15 cellular contexts compared by ENCODE assay signal in the genomic region with DNA sequence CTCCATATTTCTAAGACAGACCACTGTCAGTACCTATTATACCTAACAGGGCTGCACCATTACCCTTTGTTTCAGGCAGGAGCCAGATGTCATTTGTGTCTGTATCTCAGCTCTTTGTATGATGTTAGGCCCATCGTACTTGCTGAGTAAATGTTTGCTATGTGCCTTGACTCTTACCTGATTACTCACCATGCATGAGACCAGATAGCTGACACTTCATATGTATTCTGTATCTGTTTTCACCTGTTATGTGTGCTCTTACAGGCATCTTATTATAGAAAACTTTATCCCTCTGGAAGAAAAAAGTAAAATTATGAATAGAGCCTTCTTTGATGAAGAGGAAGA. TPM values are rescaled to one million over a fixed set of nuclear protein-coding genes. Genes with fewer than 3 reads are reported as not detected.
DNase-seq lines count a peak whose midpoint lies in the region; ATAC-seq, FAIRE-seq and TF ChIP-seq lines count a peak whose summit lies in the region.
"Had no signal": no experiment of that assay in that cellular context is flagged by ENCODE, and none has a peak within 500 bp of the region (broad histone marks: within the 10 kb centered on the region; RNA-seq: fewer than 3 reads in every experiment).

No MANE protein-coding gene starts in this region.

- no peak for FAIRE-seq in K562 (lab: Jason Lieb, UNC)

- no peaks in the 10 kb centered on the region for H3K9me1 ChIP-seq in K562 (ENCODE audit: control insufficient read depth, insufficient read depth, low read length)

- TF ChIP-seq CTCF in K562 (IDR thresholded peaks at IDR 0.05 in 2 of 3, conservative IDR thresholded peaks at IDR 0.05 in 1 of 3; ENCODE audit: insufficient read depth in 2 of 3, low read depth in 1 of 3, low read length in 3 of 3) (no peak), mucosa of descending colon (IDR thresholded peaks at IDR 0.05) (no peak), adrenal gland (IDR thresholded peaks at IDR 0.05) (no peak)

- POLR2A ChIA-PET in K562 (lab: Yijun Ruan, JAX): interaction anchor here (0.7 to 0.8 kb wide), 2 partner anchors 22 to 495 kb away, joined by 4 to 5 read pairs; no protein-coding TSS in a partner anchor

- H3K4me2 ChIP-seq in K562 (ENCODE audit: insufficient read depth, low read length): no peak overlapping the region

- H3K27ac ChIP-seq in K562 (ENCODE audit: extremely low read depth, low read depth, low read length): peak overlapping the region; percentile 55
- no peak overlapping the region for H3K27ac ChIP-seq in adrenal gland
- H3K27ac ChIP-seq: gastrocnemius medialis, lower lobe of right lung, tibial artery had no signal

- peak; percentile 70 for ATAC-seq in K562
- peak; percentile 72 for ATAC-seq in mucosa of descending colon
- no peak for ATAC-seq in GM21717 (IDR thresholded peaks at IDR 0.05; ENCODE audit: unreplicated experiment)

- H3K27me3 ChIP-seq in K562 (ENCODE audit: control insufficient read depth in 2 of 2, insufficient read depth in 2 of 2, low read length in 2 of 2): no peaks in the 10 kb centered on the region
- no peaks in the 10 kb centered on the region for H3K27me3 ChIP-seq in adrenal gland
- H3K27me3 ChIP-seq: gastrocnemius medialis, right atrium auricular region, tibial artery had no signal

- no peak for TF ChIP-seq POLR2A in K562 (conservative IDR thresholded peaks at IDR 0.05)
- no peak for TF ChIP-seq POLR2A in adrenal gland (IDR thresholded peaks at IDR 0.05)

- H4K20me1 ChIP-seq in K562 (replicated peaks; ENCODE audit: control insufficient read depth, insufficient read depth, low read length): no peaks in the 10 kb centered on the region

- no peaks in the 10 kb centered on the region for H3K79me2 ChIP-seq in K562 (ENCODE audit: control insufficient read depth, insufficient read depth, low read length)

- in situ Hi-C loops in K562 (cut with MboI): no loop called here

- no peak for TF ChIP-seq RAD21 in K562 (CRISPR knock-in tag; conservative IDR thresholded peaks at IDR 0.05 in 1 of 2, IDR thresholded peaks at IDR 0.05 in 1 of 2)

- DNase-seq in DMS153 treated with DMSO at 0.1 percent for 48 hours (lab: John Stamatoyannopoulos, UW; ENCODE audit: unreplicated experiment) (peak; percentile 78), NCI-H146 treated with DMSO at 0.1 percent for 48 hours (lab: John Stamatoyannopoulos, UW; ENCODE audit: unreplicated experiment) (peak; percentile 99), K562 (ENCODE audit: extremely low read depth in 1 of 4, low spot score in 3 of 4) (peak in 1 of 4 experiments; percentile 20), mucosa of descending colon (no peak), adrenal gland (no peak), mesenteric fat pad (ENCODE audit: low spot score) (no peak), SK-N-DZ (ENCODE audit: low spot score) (no peak)
- DNase-seq: activated T-cell treated with anti-CD3 and anti-CD28 coated beads for 4 hours, DND-41, gastrocnemius medialis, lower lobe of right lung, NCI-H526, tibial artery had no signal

- H3K4me1 ChIP-seq in K562 (replicated peaks in 1 of 2; ENCODE audit: control insufficient read depth in 2 of 2, insufficient read depth in 2 of 2, low read length in 2 of 2) (peaks cover 11 to 21% of the 10 kb centered on the region in 2 experiments), mucosa of descending colon (ENCODE audit: low read depth) (no peaks in the 10 kb centered on the region), adrenal gland (replicated peaks in 1 of 2) (no peaks in the 10 kb centered on the region)
- H3K4me1 ChIP-seq: gastrocnemius medialis, tibial artery had no signal

- H3K9me3 ChIP-seq in K562 (replicated peaks; ENCODE audit: control insufficient read depth, insufficient read depth, low read depth, low read length): no peaks in the 10 kb centered on the region
- H3K9me3 ChIP-seq in mucosa of descending colon: no peaks in the 10 kb centered on the region
- no peaks in the 10 kb centered on the region for H3K9me3 ChIP-seq in adrenal gland (replicated peaks in 1 of 3)
- H3K9me3 ChIP-seq: gastrocnemius medialis, lower lobe of right lung, right atrium auricular region, tibial artery had no signal

- BruUV-seq in K562 (replicated peaks; lab: Mats Ljungman, UMichigan): no TSS peak

- CTCF ChIA-PET in K562 (lab: Yijun Ruan, JAX; ENCODE audit: low intra/inter-chr PET ratio): no interaction called here

- TF ChIP-seq EP300 in K562 (IDR thresholded peaks at IDR 0.05; ENCODE audit: low read length): no peak

- H3K36me3 ChIP-seq in K562 (ENCODE audit: control insufficient read depth, insufficient read depth, low read length) (peaks cover 14% of the 10 kb centered on the region; the same call in 2 of the 3 replicates), mucosa of descending colon (ENCODE audit: low read depth) (no peaks in the 10 kb centered on the region), adrenal gland (replicated peaks in 1 of 2) (peaks cover 0 to 17% of the 10 kb centered on the region in 2 donors)

- H3K9ac ChIP-seq in K562 (ENCODE audit: insufficient read depth in 1 of 2, low read depth in 2 of 2, low read length in 2 of 2): no peak overlapping the region

- H3K4me3 ChIP-seq in K562 (no peak overlapping the region), mucosa of descending colon (no peak overlapping the region), adrenal gland (no peak overlapping the region)
- H3K4me3 ChIP-seq: gastrocnemius medialis, lower lobe of right lung, right atrium auricular region, tibial artery had no signal

- intact Hi-C loops in K562 (cut with micrococcal nuclease) (no loop called here), mucosa of descending colon (cut with DNase I, micrococcal nuclease) (no loop called here), adrenal gland (cut with DNase I) (no loop called here)

- 0% methylated on average over 1 of the region's 1 CpG for WGBS in K562 (ENCODE audit: insufficient coverage, low coverage, missing lambda C conversion rate)
- WGBS in adrenal gland, 4 donors: 67 to 71% (median 69%) methylated on average over 1 of the region's 1 CpG

- no peak overlapping the region for H2AFZ ChIP-seq in K562 (ENCODE audit: low read depth, low read length)

RNA-seq across cellular contexts. Expression of gene ASXL1, which starts 31.7 kb away (rescaled TPM):
- 293 and 377 TPM in 2 replicates for total RNA-seq in K562 (2011; cell fraction: chromatin; rRNA removed; ENCODE audit: low replicate concordance)
- 176 and 183 TPM in 2 replicates for total RNA-seq in K562 (2011; cell fraction: nucleolus; rRNA removed)
- 261 and 321 TPM in 2 replicates for total RNA-seq in K562 (2011; cell fraction: nucleoplasm; rRNA removed)
- 20.5 and 25.7 TPM in 2 replicates for total RNA-seq in K562 (2014; rRNA removed)
- 32.3 and 36.0 TPM in 2 replicates for total RNA-seq in K562 (2014; rRNA removed; fragmentation: Illumina TruSeq; extraction: Trizol)
- 25.7 and 27.7 TPM in 2 replicates for total RNA-seq in K562 (2015; rRNA removed; fragmentation: Illumina TruSeq; extraction: Trizol)
- total RNA-seq in K562 (2021): 63.5 and 65.3 TPM in 2 replicates
- 48.7 and 56.4 TPM in 2 replicates for polyA plus RNA-seq in K562 (2011; rRNA removed)
- 23.8 and 39.3 TPM in 2 replicates for polyA plus RNA-seq in K562 (2011; cell fraction: cytosol; rRNA removed)
- polyA plus RNA-seq in K562 (2011; cell fraction: nucleus; rRNA removed): 222 and 235 TPM in 2 replicates
- polyA plus RNA-seq in K562 (2012): 39.0 and 51.7 TPM in 2 replicates
- polyA plus RNA-seq in K562 (2014; fragmentation: Illumina TruSeq; extraction: Trizol): 45.1 and 48.7 TPM in 2 replicates
- polyA plus RNA-seq in K562 (2014; fragmentation: Nextera tagmentation; extraction: Ambion mirVana): 1 to 10 TPM; 6.5 to 8.4 TPM
- polyA plus RNA-seq in K562 (2014; rRNA removed): 38.6 and 44.3 TPM in 2 replicates
- 65.7 and 67.5 TPM in 2 replicates for polyA minus RNA-seq in K562 (2011; rRNA and poly(A)+ RNA removed)
- 23.8 and 28.4 TPM in 2 replicates for polyA minus RNA-seq in K562 (2011; cell fraction: cytosol; rRNA and poly(A)+ RNA removed)
- 55.1 and 86.6 TPM in 2 replicates for polyA minus RNA-seq in K562 (2011; cell fraction: nucleus; rRNA and poly(A)+ RNA removed)
- 10 to 100 TPM; 47.4 to 78.9 (median 52.3) TPM for total RNA-seq in mucosa of descending colon
- 10 to 100 TPM; 26.4 to 75.1 (median 51.8) TPM for total RNA-seq in adrenal gland
- 10 to 100 TPM; 19.9 to 59.3 (median 43.6) TPM for polyA plus RNA-seq in adrenal gland
- 75.3 TPM for total RNA-seq in mesenteric fat pad
- 46.2 and 80.1 TPM in 2 replicates for polyA plus RNA-seq in SK-N-DZ (2014; cell fraction: cytosol; rRNA removed)
- polyA plus RNA-seq in SK-N-DZ (2014; cell fraction: nucleus; rRNA removed): 215 and 320 TPM in 2 replicates

RNA-seq across cellular contexts. Expression of gene KIF3B, which starts 49.0 kb away (rescaled TPM):
- 9.0 and 15.2 TPM in 2 replicates for total RNA-seq in K562 (2011; cell fraction: chromatin; rRNA removed; ENCODE audit: low replicate concordance)
- total RNA-seq in K562 (2011; cell fraction: nucleolus; rRNA removed): 5.3 and 5.7 TPM in 2 replicates
- 7.2 and 7.9 TPM in 2 replicates for total RNA-seq in K562 (2011; cell fraction: nucleoplasm; rRNA removed)
- total RNA-seq in K562 (2014; rRNA removed) (6.3 and 7.8 TPM in 2 replicates), K562 (2014; rRNA removed; fragmentation: Illumina TruSeq; extraction: Trizol) (9.6 and 11.5 TPM in 2 replicates), K562 (2015; rRNA removed; fragmentation: Illumina TruSeq; extraction: Trizol) (8.4 and 8.6 TPM in 2 replicates), K562 (2021) (9.1 and 9.8 TPM in 2 replicates), mucosa of descending colon (10 to 100 TPM; 39.3 to 54.6 (median 52.0) TPM), adrenal gland (10 to 100 TPM; 23.1 to 49.4 (median 29.7) TPM), mesenteric fat pad (28.1 TPM)
- polyA plus RNA-seq in K562 (2011; rRNA removed) (6.8 and 12.3 TPM in 2 replicates), K562 (2014; fragmentation: Illumina TruSeq; extraction: Trizol) (11.5 and 11.7 TPM in 2 replicates), K562 (2014; fragmentation: Nextera tagmentation; extraction: Ambion mirVana) (1 to 10 TPM; 2.9 to 3.6 TPM), K562 (2014; rRNA removed) (7.2 and 7.7 TPM in 2 replicates), adrenal gland (10 to 100 TPM in 2 of 3 donors, 1 to 10 TPM in 1; 8.4 to 62.1 (median 12.9) TPM)
- polyA plus RNA-seq in K562 (2011; cell fraction: cytosol; rRNA removed): 6.0 and 7.9 TPM in 2 replicates
- 3.2 and 4.4 TPM in 2 replicates for polyA plus RNA-seq in K562 (2011; cell fraction: nucleus; rRNA removed)
- 8.6 and 10.3 TPM in 2 replicates for polyA plus RNA-seq in K562 (2012)
- polyA minus RNA-seq in K562 (2011; rRNA and poly(A)+ RNA removed): 12.5 and 18.6 TPM in 2 replicates
- polyA minus RNA-seq in K562 (2011; cell fraction: cytosol; rRNA and poly(A)+ RNA removed): 5.3 and 7.4 TPM in 2 replicates
- 2.0 and 3.4 TPM in 2 replicates for polyA minus RNA-seq in K562 (2011; cell fraction: nucleus; rRNA and poly(A)+ RNA removed)
- 11.5 and 11.9 TPM in 2 replicates for polyA plus RNA-seq in SK-N-DZ (2014; cell fraction: cytosol; rRNA removed)
- 3.7 and 5.4 TPM in 2 replicates for polyA plus RNA-seq in SK-N-DZ (2014; cell fraction: nucleus; rRNA removed)

Comparison
In these comparisons a context has a peak if more than half of its experiments do, and no peak if none do; other contexts are left out.
1. DNase-seq: peak in DMS153 treated with DMSO at 0.1 percent for 48 hours (single experiment) and NCI-H146 treated with DMSO at 0.1 percent for 48 hours (single experiment); none in mucosa of descending colon (0 of 3), adrenal gland (0 of 7), mesenteric fat pad (single experiment) and SK-N-DZ (single experiment).